ENCODE assay signal across 13 cellular contexts in genomic region chr9:126859111-126859510, GRCh38. TPM values are rescaled to one million over a fixed set of nuclear protein-coding genes. Genes with fewer than 3 reads are reported as not detected.
A peak's percentile ranks its signal among the peaks of the same experiment; 100 is the strongest.
DNase-seq lines count a peak whose midpoint lies in the region; ATAC-seq and TF ChIP-seq lines count a peak whose summit lies in the region.
"Had no signal": no experiment of that assay in that cellular context is flagged by ENCODE, and none has a peak within 500 bp of the region (broad histone marks: within the 10 kb centered on the region; RNA-seq: fewer than 3 reads in every experiment).

No MANE protein-coding gene starts in this region.

- H3K4me3 Mint-ChIP-seq in T-helper 2 cell treated with Interferon-gamma antibody and Interleukin-4, amounts not matched to agents 5 μg/mL and 100 μg/mL, for 36 hours: peak overlapping the region; percentile 74
- H3K4me3 Mint-ChIP-seq in Calu3 (ENCODE audit: low read depth, unreplicated experiment): peak overlapping the region; percentile 66
- peak overlapping the region; percentile 82 for H3K4me3 Mint-ChIP-seq in activated naive CD8-positive, alpha-beta T cell
- peak overlapping the region; percentile 41 to 93 (median 84) for H3K4me3 Mint-ChIP-seq in naive thymus-derived CD8-positive, alpha-beta T cell

- H3K36me3 Mint-ChIP-seq in T-helper 2 cell treated with Interferon-gamma antibody and Interleukin-4, amounts not matched to agents 5 μg/mL and 100 μg/mL, for 36 hours (ENCODE audit: low read depth): peaks cover 1% of the 10 kb centered on the region
- H3K36me3 Mint-ChIP-seq in Calu3 (ENCODE audit: insufficient read depth, unreplicated experiment): peaks cover 17% of the 10 kb centered on the region
- no peaks in the 10 kb centered on the region for H3K36me3 Mint-ChIP-seq in activated naive CD8-positive, alpha-beta T cell
- peaks cover 0 to 2% (median 0%) of the 10 kb centered on the region in 3 donors for H3K36me3 Mint-ChIP-seq in naive thymus-derived CD8-positive, alpha-beta T cell

- H3K9me3 Mint-ChIP-seq in T-helper 2 cell treated with Interferon-gamma antibody and Interleukin-4, amounts not matched to agents 5 μg/mL and 100 μg/mL, for 36 hours: no peaks in the 10 kb centered on the region
- H3K9me3 Mint-ChIP-seq in Calu3 (ENCODE audit: low read depth, unreplicated experiment): no peaks in the 10 kb centered on the region
- no peaks in the 10 kb centered on the region for H3K9me3 Mint-ChIP-seq in activated naive CD8-positive, alpha-beta T cell (ENCODE audit: low read depth)
- H3K9me3 Mint-ChIP-seq in naive thymus-derived CD8-positive, alpha-beta T cell: no peaks in the 10 kb centered on the region

- ATAC-seq in naive thymus-derived CD8-positive, alpha-beta T cell: no peak
- ATAC-seq in GM21528 (IDR thresholded peaks at IDR 0.05; ENCODE audit: low FRiP score, unreplicated experiment): no peak

- no peak for TF ChIP-seq CTCF in Calu3 (IDR thresholded peaks at IDR 0.05; ENCODE audit: unreplicated experiment)

- intact Hi-C loops in Calu3 (cut with micrococcal nuclease; ENCODE audit: unreplicated experiment): no loop called here
- intact Hi-C loops in head of caudate nucleus (cut with DNase I): no loop called here

- POLR2A ChIA-PET in naive thymus-derived CD8-positive, alpha-beta T cell (lab: Charles Lee): interaction anchor here (1.2 kb wide), 1 partner anchor 55 kb away, joined by 3 read pairs; the partner anchor contains the start of gene RALGPS1

- no TSS peak for BruUV-seq in Calu3 (replicated peaks; lab: Mats Ljungman, UMichigan)

- no peak overlapping the region for H3K27ac Mint-ChIP-seq in T-helper 2 cell treated with Interferon-gamma antibody and Interleukin-4, amounts not matched to agents 5 μg/mL and 100 μg/mL, for 36 hours
- H3K27ac Mint-ChIP-seq in Calu3 (ENCODE audit: unreplicated experiment): peak overlapping the region; percentile 30
- H3K27ac Mint-ChIP-seq in activated naive CD8-positive, alpha-beta T cell: peak overlapping the region; percentile 76
- H3K27ac Mint-ChIP-seq in naive thymus-derived CD8-positive, alpha-beta T cell: peak overlapping the region in 7 of 10 donors; percentile 15 to 92 (median 79)

- peaks cover 38% of the 10 kb centered on the region for H3K27me3 Mint-ChIP-seq in T-helper 2 cell treated with Interferon-gamma antibody and Interleukin-4, amounts not matched to agents 5 μg/mL and 100 μg/mL, for 36 hours (ENCODE audit: low read depth)
- no peaks in the 10 kb centered on the region for H3K27me3 Mint-ChIP-seq in Calu3 (ENCODE audit: unreplicated experiment)
- peaks cover 3% of the 10 kb centered on the region for H3K27me3 Mint-ChIP-seq in activated naive CD8-positive, alpha-beta T cell
- H3K27me3 Mint-ChIP-seq in naive thymus-derived CD8-positive, alpha-beta T cell: peaks cover 0 to 19% (median 0%) of the 10 kb centered on the region in 5 donors

- no peak for DNase-seq in T-helper 2 cell treated with Interferon-gamma antibody and Interleukin-4, amounts not matched to agents 5 μg/mL and 100 μg/mL, for 36 hours (ENCODE audit: low spot score)
- no peak for DNase-seq in T-helper 2 cell
- no peak for DNase-seq in Calu3
- DNase-seq in naive thymus-derived CD8-positive, alpha-beta T cell: no peak
- DNase-seq in head of caudate nucleus: no peak
- DNase-seq in T1000 (lab: John Stamatoyannopoulos, UW): no peak
- DNase-seq: effector CD4-positive, alpha-beta T cell; GOT3; NCI-H1092; NCI-H2227 treated with DMSO at 0.1 percent for 48 hours; stimulated activated naive CD4-positive, alpha-beta T cell had no signal

- H3K4me1 Mint-ChIP-seq in T-helper 2 cell treated with Interferon-gamma antibody and Interleukin-4, amounts not matched to agents 5 μg/mL and 100 μg/mL, for 36 hours (ENCODE audit: low read depth): peaks cover 22% of the 10 kb centered on the region
- peaks cover 20% of the 10 kb centered on the region for H3K4me1 Mint-ChIP-seq in Calu3 (ENCODE audit: low read depth, unreplicated experiment)
- H3K4me1 Mint-ChIP-seq in activated naive CD8-positive, alpha-beta T cell (ENCODE audit: low read depth): peaks cover 25% of the 10 kb centered on the region
- H3K4me1 Mint-ChIP-seq in naive thymus-derived CD8-positive, alpha-beta T cell: peaks cover 19 to 39% (median 29%) of the 10 kb centered on the region in 4 donors

- CTCF ChIA-PET in Calu3 (lab: Charles Lee): no interaction called here

RNA-seq across cellular contexts. Expression of gene ZBTB34, which starts 1.3 kb away (rescaled TPM):
- total RNA-seq in Calu3 (2022): 6.7 TPM in 2 replicates
- 1 to 10 TPM; 8.3 to 8.5 TPM for total RNA-seq in naive thymus-derived CD8-positive, alpha-beta T cell
- under 1 TPM; 0.61 to 0.99 (median 0.66) TPM for polyA plus RNA-seq in naive thymus-derived CD8-positive, alpha-beta T cell

RNA-seq across cellular contexts. Expression of gene ZBTB43, which starts 54.3 kb away (rescaled TPM):
- 11.9 and 13.6 TPM in 2 replicates for total RNA-seq in Calu3 (2022)
- total RNA-seq in naive thymus-derived CD8-positive, alpha-beta T cell: 10 to 100 TPM; 22.5 to 29.3 TPM
- 10 to 100 TPM in 1 of 3 donors, 1 to 10 TPM in 2; 6.9 to 14.9 (median 9.1) TPM for polyA plus RNA-seq in naive thymus-derived CD8-positive, alpha-beta T cell

RNA-seq across cellular contexts. Expression of gene RALGPS1, which starts 55.5 kb away (rescaled TPM):
- total RNA-seq in Calu3 (2022): 8.3 and 9.4 TPM in 2 replicates
- total RNA-seq in naive thymus-derived CD8-positive, alpha-beta T cell: 1 to 10 TPM; 5.5 to 6.4 TPM
- 1 to 10 TPM in 2 of 3 donors, under 1 TPM in 1; 0.83 to 1.8 (median 1.3) TPM for polyA plus RNA-seq in naive thymus-derived CD8-positive, alpha-beta T cell
